17 cellular contexts compared by ENCODE assay signal in genomic region chr22:25366408-25366807, GRCh38.
DNase-seq lines count a peak whose midpoint lies in the region; ATAC-seq and TF ChIP-seq lines count a peak whose summit lies in the region.
"Had no signal": no experiment of that assay in that cellular context is flagged by ENCODE, and none has a peak within 500 bp of the region (broad histone marks: within the 10 kb centered on the region; RNA-seq: fewer than 3 reads in every experiment).

No MANE protein-coding gene starts in this region.

- peaks cover 16% of the 10 kb centered on the region for H3K36me3 ChIP-seq in DND-41 (ENCODE audit: insufficient read depth, low read length)
- H3K36me3 ChIP-seq: MG63 had no signal

- H3K4me3 Mint-ChIP-seq in H9 (no peak overlapping the region), chondrocyte (ENCODE audit: unreplicated experiment) (no peak overlapping the region), neural crest cell (no peak overlapping the region)
- H3K4me3 Mint-ChIP-seq: B cell had no signal

- no CpG with 5 or more reads among the region's 10 CpGs for whole genome bisulfite sequencing in H9 (ENCODE audit: extremely low coverage, insufficient read length, low lambda C conversion rate)

- DNase-seq in DND-41 (no peak), H9 (no peak), chondrocyte (ENCODE audit: low spot score) (peak; percentile 78), neural crest cell (ENCODE audit: low read depth, low spot score) (no peak)
- no peak for DNase-seq in activated CD4-positive, alpha-beta T cell treated with anti-CD3 and anti-CD28 coated beads, Interleukin-2, amount 50 U/mL, for 48 hours
- DNase-seq: GDM1, GM23248, Karpas-422, MG63, NCI-H1092, NCI-H2081 treated with DMSO at 0.1 percent for 48 hours, NCI-H524 treated with DMSO at 0.1 percent for 48 hours, SHP77 treated with DMSO at 0.1 percent for 48 hours had no signal

- H2AK5ac ChIP-seq in H9 (ENCODE audit: insufficient read length, low read length), result no peak overlapping the region

- H3K27ac Mint-ChIP-seq in H9 (peak overlapping the region in 2 of 3 experiments; percentile 18 to 65; a peak in 1 of 7 replicates), chondrocyte (ENCODE audit: unreplicated experiment) (no peak overlapping the region), neural crest cell (ENCODE audit: unreplicated experiment) (peak overlapping the region; percentile 57)
- H3K27ac Mint-ChIP-seq: B cell had no signal

- H3K14ac ChIP-seq in H9 (ENCODE audit: insufficient read depth, low read length), result no peak overlapping the region

- no peaks in the 10 kb centered on the region for H3K23me2 ChIP-seq in H9 (ENCODE audit: insufficient read length, low read depth, low read length, poor library complexity, severe bottlenecking)

- no peak overlapping the region for H2BK20ac ChIP-seq in H9 (ENCODE audit: low read depth, low read length, poor library complexity, severe bottlenecking)

- no peak overlapping the region for H3K4me2 ChIP-seq in DND-41 (ENCODE audit: insufficient read depth, low read length)
- H3K4me2 ChIP-seq in H9 (ENCODE audit: insufficient read depth, insufficient read length, low read length), result no peak overlapping the region

- H3K4me3 ChIP-seq in DND-41 (ENCODE audit: low read depth in 1 of 2, low read length in 2 of 2), result no peak overlapping the region
- H3K4me3 ChIP-seq: GM23248, MG63 had no signal

- H3K79me2 ChIP-seq in DND-41 (ENCODE audit: insufficient read depth, low read length), result peaks cover 3% of the 10 kb centered on the region; the same call in 1 of the 2 replicates
- H3K79me2 ChIP-seq in H9 (ENCODE audit: insufficient read depth, low read length), result no peaks in the 10 kb centered on the region; the same call in 1 of the 2 replicates

- H3K27me3 Mint-ChIP-seq in H9 (ENCODE audit: low read depth) (no peaks in the 10 kb centered on the region), chondrocyte (ENCODE audit: low read depth) (no peaks in the 10 kb centered on the region), neural crest cell (ENCODE audit: low read depth) (no peaks in the 10 kb centered on the region)
- H3K27me3 Mint-ChIP-seq: B cell had no signal

- no peak for ATAC-seq in DND-41 (ENCODE audit: insufficient read depth, low read depth)
- ATAC-seq in HG03135 (IDR thresholded peaks at IDR 0.05; ENCODE audit: unreplicated experiment), result no peak
- no peak for ATAC-seq in HG03039 (IDR thresholded peaks at IDR 0.05; ENCODE audit: unreplicated experiment)
- ATAC-seq: Panc1 had no signal

- no peak overlapping the region for H4K91ac ChIP-seq in H9 (ENCODE audit: insufficient read length, low read depth, low read length)

- no peak overlapping the region for H3K18ac ChIP-seq in H9 (ENCODE audit: insufficient read length, low read depth, low read length)

- peaks cover 39% of the 10 kb centered on the region for H4K20me1 ChIP-seq in DND-41 (ENCODE audit: insufficient read depth, low read length)
- no peaks in the 10 kb centered on the region for H4K20me1 ChIP-seq in H9 (ENCODE audit: control insufficient read depth, insufficient read depth, insufficient read length)

- no peak overlapping the region for H4K8ac ChIP-seq in H9 (replicated peaks; ENCODE audit: insufficient read length, low read depth, low read length)

- H3K27ac ChIP-seq in DND-41 (ENCODE audit: low read length) (no peak overlapping the region), H9 (ENCODE audit: insufficient read length, low read depth, low read length) (no peak overlapping the region)
- H3K27ac ChIP-seq: GM23248 had no signal

- H3K36me3 Mint-ChIP-seq in H9 (ENCODE audit: insufficient read depth in 1 of 3, low read depth in 3 of 3), result no peaks in the 10 kb centered on the region; a peak in 3 of 7 replicates
- H3K36me3 Mint-ChIP-seq in chondrocyte (ENCODE audit: low read depth), result peaks cover 3% of the 10 kb centered on the region
- no peaks in the 10 kb centered on the region for H3K36me3 Mint-ChIP-seq in neural crest cell (ENCODE audit: low read depth)

- no peak overlapping the region for H3T11ph ChIP-seq in H9 (ENCODE audit: low read length)

- H3K9me3 Mint-ChIP-seq in H9, result no peaks in the 10 kb centered on the region
- H3K9me3 Mint-ChIP-seq in chondrocyte (ENCODE audit: low read depth), result no peaks in the 10 kb centered on the region
- H3K9me3 Mint-ChIP-seq in neural crest cell, result no peaks in the 10 kb centered on the region

- no peak overlapping the region for H4K5ac ChIP-seq in H9 (ENCODE audit: insufficient read length, low read depth, low read length)

- no peak overlapping the region for H3K23ac ChIP-seq in H9 (ENCODE audit: insufficient read length, low read depth, low read length)

- H3K27me3 ChIP-seq in DND-41 (ENCODE audit: insufficient read depth, low read length, poor library complexity), result no peaks in the 10 kb centered on the region
- no peaks in the 10 kb centered on the region for H3K27me3 ChIP-seq in H9 (ENCODE audit: insufficient read depth, low read length)
- H3K27me3 ChIP-seq: MG63 had no signal

- no peak overlapping the region for H2AFZ ChIP-seq in DND-41 (ENCODE audit: low read depth, low read length)
- no peak overlapping the region for H2AFZ ChIP-seq in H9 (ENCODE audit: low read length)
- H2AFZ ChIP-seq: GM23248 had no signal

- H3K9ac ChIP-seq in DND-41 (ENCODE audit: low read depth, low read length) (no peak overlapping the region), H9 (ENCODE audit: extremely low read depth, insufficient read length, low read length) (no peak overlapping the region)
- H3K9ac ChIP-seq: GM23248 had no signal

- H3K4me1 ChIP-seq in DND-41 (ENCODE audit: insufficient read depth, low read length), result no peaks in the 10 kb centered on the region
- no peaks in the 10 kb centered on the region for H3K4me1 ChIP-seq in H9 (ENCODE audit: insufficient read depth, low read length)

- no peaks in the 10 kb centered on the region for H3K9me3 ChIP-seq in DND-41 (ENCODE audit: insufficient read depth, low read length, severe bottlenecking)
- H3K9me3 ChIP-seq in H9 (ENCODE audit: control insufficient read depth, low read depth, low read length), result no peaks in the 10 kb centered on the region
- H3K9me3 ChIP-seq: MG63 had no signal

- H3K4ac ChIP-seq in H9 (ENCODE audit: low read depth, low read length), result no peak overlapping the region

- H2BK120ac ChIP-seq in H9 (ENCODE audit: low read depth, low read length, poor library complexity, severe bottlenecking), result no peak overlapping the region

- H2BK5ac ChIP-seq in H9 (ENCODE audit: insufficient read length, low read length), result no peak overlapping the region

- H3K56ac ChIP-seq in H9 (ENCODE audit: insufficient read length, low read depth, low read length), result no peak overlapping the region

- TF ChIP-seq CTCF in DND-41 (IDR thresholded peaks at IDR 0.05; ENCODE audit: borderline replicate concordance, extremely low read depth, low read length, poor library complexity, severe bottlenecking) (peak; percentile 12), H9 (conservative IDR thresholded peaks at IDR 0.05) (peak; percentile 40; the same call in 2 of the 3 replicates), chondrocyte (IDR thresholded peaks at IDR 0.05) (no peak), neural crest cell (conservative IDR thresholded peaks at IDR 0.05) (no peak)

- H2BK15ac ChIP-seq in H9 (ENCODE audit: low read depth, low read length), result no peak overlapping the region

- H3K4me1 Mint-ChIP-seq in H9 (peaks cover 8 to 15% of the 10 kb centered on the region in 2 experiments), chondrocyte (ENCODE audit: low read depth) (peaks cover 10% of the 10 kb centered on the region), neural crest cell (peaks cover 10% of the 10 kb centered on the region)

- no peak overlapping the region for H2BK12ac ChIP-seq in H9 (ENCODE audit: insufficient read length, low read depth, low read length)

- H3K79me1 ChIP-seq in H9 (ENCODE audit: insufficient read depth, low read depth, low read length, poor library complexity, severe bottlenecking), result no peaks in the 10 kb centered on the region

Comparison
In these comparisons a context has a peak if more than half of its experiments do, and no peak if none do; other contexts are left out.
1. CTCF ChIP-seq: peak in DND-41 (single experiment) and H9 (single experiment); none in chondrocyte (single experiment) and neural crest cell (single experiment).